Comparison of ENCODE assay signal across 23 cellular contexts in genomic region chr2:1856922-1857321, GRCh38.
DNase-seq lines count a peak whose midpoint lies in the region; ATAC-seq, FAIRE-seq and TF ChIP-seq lines count a peak whose summit lies in the region.
"Had no signal": no experiment of that assay in that cellular context is flagged by ENCODE, and none has a peak within 500 bp of the region (broad histone marks: within the 10 kb centered on the region; RNA-seq: fewer than 3 reads in every experiment).

No MANE protein-coding gene starts in this region.

- H3K27me3 ChIP-seq in right atrium auricular region (no peaks in the 10 kb centered on the region), astrocyte (ENCODE audit: insufficient read depth, low read length) (peaks cover 21% of the 10 kb centered on the region), upper lobe of right lung (peaks cover 32% of the 10 kb centered on the region)

- FAIRE-seq in astrocyte (lab: Jason Lieb, UNC), result no peak

- H3K9ac ChIP-seq in astrocyte (ENCODE audit: low read length), result no peak overlapping the region

- H3K9me3 Mint-ChIP-seq in astrocyte (ENCODE audit: unreplicated experiment) (no peaks in the 10 kb centered on the region), CD14-positive monocyte (no peaks in the 10 kb centered on the region)
- H3K9me3 Mint-ChIP-seq: activated naive CD8-positive, alpha-beta T cell treated with anti-CD3 and anti-CD28 coated beads, Interleukin-2, amount 50 U/mL, for 24 hours; activated T-helper 17 cell treated with anti-CD3 and anti-CD28 coated beads, Interleukin-2, amount 50 U/mL, for 72 hours; CD4-positive, alpha-beta memory T cell; central memory CD8-positive, alpha-beta T cell; natural killer cell; T-helper 2 cell treated with Interferon-gamma antibody and Interleukin-4, amounts not matched to agents 5 μg/mL and 100 μg/mL, for 36 hours had no signal

- no peaks in the 10 kb centered on the region for H3K9me3 ChIP-seq in right atrium auricular region
- no peaks in the 10 kb centered on the region for H3K9me3 ChIP-seq in astrocyte (ENCODE audit: insufficient read depth, low read depth, low read length)
- H3K9me3 ChIP-seq in upper lobe of right lung, result no peaks in the 10 kb centered on the region
- H3K9me3 ChIP-seq: SJCRH30 had no signal

- intact Hi-C loops in cardiac septum (cut with DNase I) (no loop called here), upper lobe of right lung (cut with DNase I) (no loop called here), CD14-positive monocyte (cut with micrococcal nuclease) (no loop called here)

- no peaks in the 10 kb centered on the region for H3K36me3 ChIP-seq in right atrium auricular region
- no peaks in the 10 kb centered on the region for H3K36me3 ChIP-seq in astrocyte (ENCODE audit: insufficient read depth, low read length)
- H3K36me3 ChIP-seq in upper lobe of right lung, result no peaks in the 10 kb centered on the region
- H3K36me3 ChIP-seq: SJCRH30 had no signal

- H3K79me2 ChIP-seq in astrocyte (ENCODE audit: insufficient read depth, low read length), result no peaks in the 10 kb centered on the region

- H3K4me3 ChIP-seq in right atrium auricular region (no peak overlapping the region), astrocyte (ENCODE audit: insufficient read depth, low read depth, low read length) (no peak overlapping the region), fibroblast of the aortic adventitia (ENCODE audit: low read depth, low read length) (no peak overlapping the region), upper lobe of right lung (no peak overlapping the region)
- H3K4me3 ChIP-seq: lung, SJCRH30 had no signal

- H3K27me3 Mint-ChIP-seq in astrocyte (ENCODE audit: low read depth, unreplicated experiment) (peaks cover 37% of the 10 kb centered on the region), CD14-positive monocyte (ENCODE audit: low read depth in 3 of 3) (peaks cover 20 to 34% (median 26%) of the 10 kb centered on the region in 3 donors)

- H3K4me1 ChIP-seq in right atrium auricular region, result peaks cover 0 to 9% of the 10 kb centered on the region in 2 donors
- H3K4me1 ChIP-seq in astrocyte (ENCODE audit: insufficient read depth, low read length), result peaks cover 4% of the 10 kb centered on the region
- H3K4me1 ChIP-seq in upper lobe of right lung, result no peaks in the 10 kb centered on the region
- H3K4me1 ChIP-seq: SJCRH30 had no signal

- no peaks in the 10 kb centered on the region for H3K4me1 Mint-ChIP-seq in astrocyte (ENCODE audit: low read depth, unreplicated experiment)
- H3K4me1 Mint-ChIP-seq in CD14-positive monocyte, result no peaks in the 10 kb centered on the region
- H3K4me1 Mint-ChIP-seq: activated T-helper 17 cell treated with anti-CD3 and anti-CD28 coated beads, Interleukin-2, amount 50 U/mL, for 72 hours; central memory CD8-positive, alpha-beta T cell; natural killer cell had no signal

- H4K20me1 ChIP-seq in astrocyte (ENCODE audit: insufficient read depth, low read length), result no peaks in the 10 kb centered on the region

- ATAC-seq in upper lobe of right lung (peak; percentile 19), GM19463 (IDR thresholded peaks at IDR 0.05; ENCODE audit: unreplicated experiment) (no peak)
- ATAC-seq: activated naive CD8-positive, alpha-beta T cell treated with anti-CD3 and anti-CD28 coated beads, Interleukin-2, amount 50 U/mL, for 24 hours; activated T-helper 17 cell treated with anti-CD3 and anti-CD28 coated beads, Interleukin-2, amount 50 U/mL, for 72 hours; natural killer cell; stimulated activated naive CD8-positive, alpha-beta T cell treated with anti-CD3 and anti-CD28 coated beads, Interleukin-15, Interleukin-2, amounts not matched to agents 100 U/mL and 50 U/mL, for 24 hours had no signal

- no peak for TF ChIP-seq CTCF in right atrium auricular region (IDR thresholded peaks at IDR 0.05)
- no peak for TF ChIP-seq CTCF in astrocyte (IDR thresholded peaks at IDR 0.05; ENCODE audit: insufficient read depth, low read depth, low read length)
- TF ChIP-seq CTCF in fibroblast of the aortic adventitia (IDR thresholded peaks at IDR 0.05; ENCODE audit: insufficient read depth, low read length), result no peak
- no peak for TF ChIP-seq CTCF in upper lobe of right lung (IDR thresholded peaks at IDR 0.05)
- TF ChIP-seq CTCF in CD14-positive monocyte (IDR thresholded peaks at IDR 0.05), result no peak

- H3K27ac ChIP-seq in right atrium auricular region (no peak overlapping the region), astrocyte (ENCODE audit: low read depth, low read length) (no peak overlapping the region), upper lobe of right lung (no peak overlapping the region)
- H3K27ac ChIP-seq: SJCRH30 had no signal

- H3K4me2 ChIP-seq in astrocyte (ENCODE audit: low read length), result no peak overlapping the region

- peak; percentile 62 for DNase-seq in cardiac septum (ENCODE audit: low spot score)
- no peak for DNase-seq in right atrium auricular region (ENCODE audit: low spot score)
- DNase-seq in astrocyte (ENCODE audit: low read depth), result peak; percentile 61
- peak; percentile 16 for DNase-seq in fibroblast of the aortic adventitia (ENCODE audit: low read depth)
- DNase-seq in upper lobe of right lung, result no peak
- DNase-seq in cerebellar nuclear complex (lab: John Stamatoyannopoulos, UW), result no peak
- DNase-seq in CD14-positive monocyte (ENCODE audit: low spot score), result no peak
- DNase-seq: 8988T; activated CD4-positive, CD25-positive, alpha-beta regulatory T cell treated with anti-CD3 and anti-CD28 coated beads, Interleukin-2, amount 50 U/mL, for 72 hours; activated naive CD8-positive, alpha-beta T cell treated with anti-CD3 and anti-CD28 coated beads, Interleukin-2, amount 50 U/mL, for 24 hours; CD4-positive, alpha-beta memory T cell; DMS79; MV-4-11; natural killer cell; NCI-H2081; NCI-H510A; SJCRH30; stimulated activated naive CD8-positive, alpha-beta T cell treated with anti-CD3 and anti-CD28 coated beads, Interleukin-15, Interleukin-2, amounts not matched to agents 100 U/mL and 50 U/mL, for 24 hours had no signal

- no peak overlapping the region for H2AFZ ChIP-seq in astrocyte (ENCODE audit: low read depth, low read length)

- H3K4me3 Mint-ChIP-seq in astrocyte (ENCODE audit: unreplicated experiment) (no peak overlapping the region), CD14-positive monocyte (no peak overlapping the region)
- H3K4me3 Mint-ChIP-seq: activated naive CD8-positive, alpha-beta T cell treated with anti-CD3 and anti-CD28 coated beads, Interleukin-2, amount 50 U/mL, for 24 hours; activated T-helper 17 cell treated with anti-CD3 and anti-CD28 coated beads, Interleukin-2, amount 50 U/mL, for 72 hours; CD4-positive, alpha-beta memory T cell; central memory CD8-positive, alpha-beta T cell; natural killer cell; T-helper 2 cell treated with Interferon-gamma antibody and Interleukin-4, amounts not matched to agents 5 μg/mL and 100 μg/mL, for 36 hours had no signal

- H3K36me3 Mint-ChIP-seq in astrocyte (ENCODE audit: low read depth, unreplicated experiment) (no peaks in the 10 kb centered on the region), CD14-positive monocyte (no peaks in the 10 kb centered on the region)
- H3K36me3 Mint-ChIP-seq: CD4-positive, alpha-beta memory T cell; natural killer cell had no signal

- no peak overlapping the region for H3K27ac Mint-ChIP-seq in astrocyte (ENCODE audit: unreplicated experiment)
- H3K27ac Mint-ChIP-seq in CD14-positive monocyte, result no peak overlapping the region
- H3K27ac Mint-ChIP-seq: activated naive CD8-positive, alpha-beta T cell treated with anti-CD3 and anti-CD28 coated beads, Interleukin-2, amount 50 U/mL, for 24 hours; activated T-helper 17 cell treated with anti-CD3 and anti-CD28 coated beads, Interleukin-2, amount 50 U/mL, for 72 hours; CD4-positive, alpha-beta memory T cell; natural killer cell; T-helper 2 cell treated with Interferon-gamma antibody and Interleukin-4, amounts not matched to agents 5 μg/mL and 100 μg/mL, for 36 hours had no signal

Comparison
In these comparisons a context has a peak if more than half of its experiments do, and no peak if none do; other contexts are left out.
1. DNase-seq: peak in cardiac septum (single experiment), astrocyte (single experiment) and fibroblast of the aortic adventitia (single experiment); none in right atrium auricular region (single experiment), upper lobe of right lung (single experiment), cerebellar nuclear complex (0 of 2) and CD14-positive monocyte (single experiment).